In the genomic region with DNA sequence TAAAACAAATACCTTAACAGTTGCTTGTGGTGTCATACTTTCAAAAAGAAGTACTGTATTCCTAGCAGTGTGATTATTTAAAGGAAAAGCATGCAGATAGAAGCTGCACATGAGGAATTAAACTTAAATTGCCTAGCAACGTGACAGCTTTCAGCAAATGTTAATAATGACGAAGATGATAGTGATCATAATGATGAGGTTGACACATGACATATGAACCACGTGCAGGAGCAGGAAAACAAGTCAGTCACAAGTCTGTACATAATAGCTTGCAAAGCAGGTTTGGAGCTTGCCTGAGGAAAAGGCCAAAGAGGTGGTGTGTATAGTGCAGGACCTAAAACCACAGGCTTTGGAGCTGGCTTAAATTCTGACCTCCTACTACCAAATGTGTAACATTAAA, we compare ENCODE assay signal across 14 cellular contexts.
"Had no signal": no experiment of that assay in that cellular context is flagged by ENCODE, and none has a peak within 500 bp of the region (broad histone marks: within the 10 kb centered on the region; RNA-seq: fewer than 3 reads in every experiment).

No MANE protein-coding gene starts in this region.

- H3K27ac ChIP-seq: cardiac muscle cell, gastroesophageal sphincter, spleen, upper lobe of left lung had no signal

- DNase-seq: activated CD4-positive, alpha-beta T cell treated with anti-CD3 and anti-CD28 coated beads, Interleukin-2, amount 10 ng/mL, durations not matched to agents 7 days and 5 days; activated CD8-positive, alpha-beta memory T cell treated with anti-CD3 and anti-CD28 coated beads for 24 hours; activated naive CD4-positive, alpha-beta T cell treated with anti-CD3 and anti-CD28 coated beads for 36 hours; activated T-cell treated with anti-CD3 and anti-CD28 coated beads for 4 hours; left ventricle myocardium superior; spleen; stimulated activated CD4-positive, alpha-beta T cell treated with anti-CD3 and anti-CD28 coated beads, Interleukin-2, amount 100 ng/mL, for 24 hours; stimulated activated naive CD4-positive, alpha-beta T cell; T-helper 9 cell; upper lobe of left lung had no signal

- ATAC-seq: activated T-helper 17 cell treated with anti-CD3 and anti-CD28 coated beads, Interleukin-2, amount 50 U/mL, for 72 hours; gastroesophageal sphincter; left ventricle myocardium superior; WTC11 had no signal
